In the genomic region with DNA sequence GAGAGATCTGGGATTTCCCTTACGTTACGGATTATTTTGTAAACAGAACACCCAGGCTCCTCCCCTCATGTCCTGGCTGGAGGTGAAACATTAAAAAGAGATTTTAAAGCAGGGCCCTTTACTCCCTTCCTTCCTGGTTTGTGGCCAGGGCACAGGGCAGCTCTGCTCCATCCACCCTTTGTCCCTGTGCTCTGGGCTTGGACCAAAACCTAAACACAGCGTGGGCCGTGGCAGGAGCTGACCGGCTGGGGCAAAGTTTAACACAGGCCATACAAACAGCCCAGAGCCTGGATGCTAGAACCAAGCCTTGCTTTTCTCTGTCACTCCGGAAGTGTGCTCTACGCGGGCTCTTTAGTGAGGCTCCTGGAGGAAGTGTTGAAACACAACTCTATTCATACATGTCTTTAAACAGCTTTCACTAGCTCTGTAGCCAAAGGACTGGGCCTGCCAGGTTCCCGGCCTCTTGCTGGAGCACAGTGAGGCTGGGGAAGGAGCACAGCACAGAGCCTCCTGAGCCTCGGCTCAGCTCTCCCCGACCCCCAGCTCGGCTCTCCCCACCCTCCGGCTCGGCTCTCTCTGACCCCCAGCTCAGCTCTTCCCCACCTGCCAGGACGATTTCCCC, we compare ENCODE assay signal across 1 cellular context.
TF ChIP-seq lines count a peak whose summit lies in the region.

No MANE protein-coding gene starts in this region.

TF ChIP-seq in K562, 482 proteins besides CTCF, POLR2A, EP300 and RAD21 (continued from another document):
- TF ChIP-seq, protein P1, sequence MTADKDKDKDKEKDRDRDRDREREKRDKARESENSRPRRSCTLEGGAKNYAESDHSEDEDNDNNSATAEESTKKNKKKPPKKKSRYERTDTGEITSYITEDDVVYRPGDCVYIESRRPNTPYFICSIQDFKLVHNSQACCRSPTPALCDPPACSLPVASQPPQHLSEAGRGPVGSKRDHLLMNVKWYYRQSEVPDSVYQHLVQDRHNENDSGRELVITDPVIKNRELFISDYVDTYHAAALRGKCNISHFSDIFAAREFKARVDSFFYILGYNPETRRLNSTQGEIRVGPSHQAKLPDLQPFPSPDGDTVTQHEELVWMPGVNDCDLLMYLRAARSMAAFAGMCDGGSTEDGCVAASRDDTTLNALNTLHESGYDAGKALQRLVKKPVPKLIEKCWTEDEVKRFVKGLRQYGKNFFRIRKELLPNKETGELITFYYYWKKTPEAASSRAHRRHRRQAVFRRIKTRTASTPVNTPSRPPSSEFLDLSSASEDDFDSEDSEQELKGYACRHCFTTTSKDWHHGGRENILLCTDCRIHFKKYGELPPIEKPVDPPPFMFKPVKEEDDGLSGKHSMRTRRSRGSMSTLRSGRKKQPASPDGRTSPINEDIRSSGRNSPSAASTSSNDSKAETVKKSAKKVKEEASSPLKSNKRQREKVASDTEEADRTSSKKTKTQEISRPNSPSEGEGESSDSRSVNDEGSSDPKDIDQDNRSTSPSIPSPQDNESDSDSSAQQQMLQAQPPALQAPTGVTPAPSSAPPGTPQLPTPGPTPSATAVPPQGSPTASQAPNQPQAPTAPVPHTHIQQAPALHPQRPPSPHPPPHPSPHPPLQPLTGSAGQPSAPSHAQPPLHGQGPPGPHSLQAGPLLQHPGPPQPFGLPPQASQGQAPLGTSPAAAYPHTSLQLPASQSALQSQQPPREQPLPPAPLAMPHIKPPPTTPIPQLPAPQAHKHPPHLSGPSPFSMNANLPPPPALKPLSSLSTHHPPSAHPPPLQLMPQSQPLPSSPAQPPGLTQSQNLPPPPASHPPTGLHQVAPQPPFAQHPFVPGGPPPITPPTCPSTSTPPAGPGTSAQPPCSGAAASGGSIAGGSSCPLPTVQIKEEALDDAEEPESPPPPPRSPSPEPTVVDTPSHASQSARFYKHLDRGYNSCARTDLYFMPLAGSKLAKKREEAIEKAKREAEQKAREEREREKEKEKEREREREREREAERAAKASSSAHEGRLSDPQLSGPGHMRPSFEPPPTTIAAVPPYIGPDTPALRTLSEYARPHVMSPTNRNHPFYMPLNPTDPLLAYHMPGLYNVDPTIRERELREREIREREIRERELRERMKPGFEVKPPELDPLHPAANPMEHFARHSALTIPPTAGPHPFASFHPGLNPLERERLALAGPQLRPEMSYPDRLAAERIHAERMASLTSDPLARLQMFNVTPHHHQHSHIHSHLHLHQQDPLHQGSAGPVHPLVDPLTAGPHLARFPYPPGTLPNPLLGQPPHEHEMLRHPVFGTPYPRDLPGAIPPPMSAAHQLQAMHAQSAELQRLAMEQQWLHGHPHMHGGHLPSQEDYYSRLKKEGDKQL (CRISPR knock-in tag; IDR thresholded peaks at IDR 0.05; ENCODE audit: borderline replicate concordance) = no peak
- no peak for TF ChIP-seq DACH1 (IDR thresholded peaks at IDR 0.05; ENCODE audit: partially characterized antibody)
- TF ChIP-seq SMAD2 (IDR thresholded peaks at IDR 0.05; ENCODE audit: low read depth, low read length) = no peak
- no peak for TF ChIP-seq ZNF830 (CRISPR knock-in tag; IDR thresholded peaks at IDR 0.05)
- no peak for TF ChIP-seq ATF7 (IDR thresholded peaks at IDR 0.05)
- TF ChIP-seq, protein P2, sequence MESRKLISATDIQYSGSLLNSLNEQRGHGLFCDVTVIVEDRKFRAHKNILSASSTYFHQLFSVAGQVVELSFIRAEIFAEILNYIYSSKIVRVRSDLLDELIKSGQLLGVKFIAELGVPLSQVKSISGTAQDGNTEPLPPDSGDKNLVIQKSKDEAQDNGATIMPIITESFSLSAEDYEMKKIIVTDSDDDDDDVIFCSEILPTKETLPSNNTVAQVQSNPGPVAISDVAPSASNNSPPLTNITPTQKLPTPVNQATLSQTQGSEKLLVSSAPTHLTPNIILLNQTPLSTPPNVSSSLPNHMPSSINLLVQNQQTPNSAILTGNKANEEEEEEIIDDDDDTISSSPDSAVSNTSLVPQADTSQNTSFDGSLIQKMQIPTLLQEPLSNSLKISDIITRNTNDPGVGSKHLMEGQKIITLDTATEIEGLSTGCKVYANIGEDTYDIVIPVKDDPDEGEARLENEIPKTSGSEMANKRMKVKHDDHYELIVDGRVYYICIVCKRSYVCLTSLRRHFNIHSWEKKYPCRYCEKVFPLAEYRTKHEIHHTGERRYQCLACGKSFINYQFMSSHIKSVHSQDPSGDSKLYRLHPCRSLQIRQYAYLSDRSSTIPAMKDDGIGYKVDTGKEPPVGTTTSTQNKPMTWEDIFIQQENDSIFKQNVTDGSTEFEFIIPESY (CRISPR knock-in tag; IDR thresholded peaks at IDR 0.05) = no peak
- TF ChIP-seq HNRNPLL (IDR thresholded peaks at IDR 0.05; ENCODE audit: low read depth, low read length, poor library complexity, severe bottlenecking) = no peak
- TF ChIP-seq MAFF (IDR thresholded peaks at IDR 0.05; ENCODE audit: low read length) = no peak
- no peak for TF ChIP-seq TEAD2 (tag; IDR thresholded peaks at IDR 0.05)
- no peak for TF ChIP-seq ETV1 (tag; conservative IDR thresholded peaks at IDR 0.05; ENCODE audit: low read depth)
- no peak for TF ChIP-seq CBFA2T2 (conservative IDR thresholded peaks at IDR 0.05)
- TF ChIP-seq SREBF2 (CRISPR knock-in tag; IDR thresholded peaks at IDR 0.05) = no peak
- TF ChIP-seq ZBTB17 (CRISPR knock-in tag; IDR thresholded peaks at IDR 0.05) = no peak
- TF ChIP-seq, protein P3, sequence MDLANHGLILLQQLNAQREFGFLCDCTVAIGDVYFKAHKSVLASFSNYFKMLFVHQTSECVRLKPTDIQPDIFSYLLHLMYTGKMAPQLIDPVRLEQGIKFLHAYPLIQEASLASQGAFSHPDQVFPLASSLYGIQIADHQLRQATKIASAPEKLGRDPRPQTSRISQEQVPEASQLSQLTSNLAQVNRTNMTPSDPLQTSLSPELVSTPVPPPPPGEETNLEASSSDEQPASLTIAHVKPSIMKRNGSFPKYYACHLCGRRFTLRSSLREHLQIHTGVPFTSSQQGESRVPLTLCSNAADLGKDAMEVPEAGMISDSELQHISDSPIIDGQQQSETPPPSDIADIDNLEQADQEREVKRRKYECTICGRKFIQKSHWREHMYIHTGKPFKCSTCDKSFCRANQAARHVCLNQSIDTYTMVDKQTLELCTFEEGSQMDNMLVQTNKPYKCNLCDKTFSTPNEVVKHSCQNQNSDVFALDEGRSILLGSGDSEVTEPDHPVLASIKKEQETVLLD (IDR thresholded peaks at IDR 0.05) = no peak
